ENCODE assay signal across 1 cellular context in genomic region chr10:21270976-21271375, GRCh38.
TF ChIP-seq lines count a peak whose summit lies in the region.

No MANE protein-coding gene starts in this region.

TF ChIP-seq in HEK293, 187 proteins besides CTCF, POLR2A, EP300 and RAD21 (continued from another document):
- TF ChIP-seq, protein P1, sequence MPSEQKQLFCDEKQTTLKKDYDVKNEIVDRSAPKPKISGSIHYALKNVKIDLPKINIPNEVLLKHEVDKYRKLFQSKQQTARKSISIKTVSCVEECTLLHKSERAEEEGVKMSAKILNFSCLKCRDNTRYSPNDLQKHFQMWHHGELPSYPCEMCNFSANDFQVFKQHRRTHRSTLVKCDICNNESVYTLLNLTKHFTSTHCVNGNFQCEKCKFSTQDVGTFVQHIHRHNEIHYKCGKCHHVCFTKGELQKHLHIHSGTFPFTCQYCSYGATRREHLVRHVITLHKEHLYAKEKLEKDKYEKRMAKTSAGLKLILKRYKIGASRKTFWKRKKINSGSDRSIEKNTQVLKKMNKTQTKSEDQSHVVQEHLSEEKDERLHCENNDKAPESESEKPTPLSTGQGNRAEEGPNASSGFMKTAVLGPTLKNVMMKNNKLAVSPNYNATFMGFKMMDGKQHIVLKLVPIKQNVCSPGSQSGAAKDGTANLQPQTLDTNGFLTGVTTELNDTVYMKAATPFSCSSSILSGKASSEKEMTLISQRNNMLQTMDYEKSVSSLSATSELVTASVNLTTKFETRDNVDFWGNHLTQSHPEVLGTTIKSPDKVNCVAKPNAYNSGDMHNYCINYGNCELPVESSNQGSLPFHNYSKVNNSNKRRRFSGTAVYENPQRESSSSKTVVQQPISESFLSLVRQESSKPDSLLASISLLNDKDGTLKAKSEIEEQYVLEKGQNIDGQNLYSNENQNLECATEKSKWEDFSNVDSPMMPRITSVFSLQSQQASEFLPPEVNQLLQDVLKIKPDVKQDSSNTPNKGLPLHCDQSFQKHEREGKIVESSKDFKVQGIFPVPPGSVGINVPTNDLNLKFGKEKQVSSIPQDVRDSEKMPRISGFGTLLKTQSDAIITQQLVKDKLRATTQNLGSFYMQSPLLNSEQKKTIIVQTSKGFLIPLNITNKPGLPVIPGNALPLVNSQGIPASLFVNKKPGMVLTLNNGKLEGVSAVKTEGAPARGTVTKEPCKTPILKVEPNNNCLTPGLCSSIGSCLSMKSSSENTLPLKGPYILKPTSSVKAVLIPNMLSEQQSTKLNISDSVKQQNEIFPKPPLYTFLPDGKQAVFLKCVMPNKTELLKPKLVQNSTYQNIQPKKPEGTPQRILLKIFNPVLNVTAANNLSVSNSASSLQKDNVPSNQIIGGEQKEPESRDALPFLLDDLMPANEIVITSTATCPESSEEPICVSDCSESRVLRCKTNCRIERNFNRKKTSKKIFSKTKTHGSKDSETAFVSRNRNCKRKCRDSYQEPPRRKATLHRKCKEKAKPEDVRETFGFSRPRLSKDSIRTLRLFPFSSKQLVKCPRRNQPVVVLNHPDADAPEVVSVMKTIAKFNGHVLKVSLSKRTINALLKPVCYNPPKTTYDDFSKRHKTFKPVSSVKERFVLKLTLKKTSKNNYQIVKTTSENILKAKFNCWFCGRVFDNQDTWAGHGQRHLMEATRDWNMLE (tag by site-specific recombination; conservative IDR thresholded peaks at IDR 0.05; ENCODE audit: low read depth): no peak
- no peak for TF ChIP-seq ZSCAN4 (tag by site-specific recombination; IDR thresholded peaks at IDR 0.05)
